13 cellular contexts compared by ENCODE assay signal in genomic region chr3:122365073-122365472, GRCh38. TPM values are rescaled to one million over a fixed set of nuclear protein-coding genes. Genes with fewer than 3 reads are reported as not detected.
DNase-seq lines count a peak whose midpoint lies in the region; ATAC-seq and TF ChIP-seq lines count a peak whose summit lies in the region.
"Had no signal": no experiment of that assay in that cellular context is flagged by ENCODE, and none has a peak within 500 bp of the region (broad histone marks: within the 10 kb centered on the region; RNA-seq: fewer than 3 reads in every experiment).

No MANE protein-coding gene starts in this region.

- H3K36me3 ChIP-seq in PC-9 (ENCODE audit: low read depth) (peaks cover 46% of the 10 kb centered on the region), mucosa of rectum (ENCODE audit: control insufficient read depth in 2 of 2, insufficient read depth in 2 of 2, low read length in 2 of 2) (peaks cover 3 to 12% of the 10 kb centered on the region in 2 donors), aorta (ENCODE audit: control insufficient read depth in 1 of 2, insufficient read depth in 2 of 2, low read length in 1 of 2) (peaks cover 0 to 14% of the 10 kb centered on the region in 2 donors), ovary (no peaks in the 10 kb centered on the region)

- intact Hi-C loops in PC-9 (cut with micrococcal nuclease; ENCODE audit: unreplicated experiment) = loop anchor here (10.0 kb wide), 1 partner anchor 530 kb away; the partner anchor contains the start of genes EAF2 and IQCB1
- intact Hi-C loops in aorta (cut with DNase I) = no loop called here
- intact Hi-C loops in ovary (cut with DNase I) = no loop called here

- CTCF ChIA-PET in PC-9 (lab: Charles Lee) = interaction anchor here (0.6 to 1.0 kb wide), 2 partner anchors 28 to 59 kb away, joined by 4 read pairs; no protein-coding TSS in a partner anchor

- H3K4me2 ChIP-seq in PC-9 = peak overlapping the region; percentile 67

- H3K4me1 ChIP-seq in PC-9 (replicated peaks; ENCODE audit: insufficient read depth) (peaks cover 31% of the 10 kb centered on the region), mucosa of rectum (ENCODE audit: control insufficient read depth in 2 of 2, insufficient read depth in 2 of 2, low read length in 2 of 2) (peaks cover 25 to 52% of the 10 kb centered on the region in 2 donors), aorta (ENCODE audit: control insufficient read depth in 1 of 2, insufficient read depth in 2 of 2, low read length in 2 of 2) (no peaks in the 10 kb centered on the region), ovary (ENCODE audit: insufficient read depth) (no peaks in the 10 kb centered on the region)
- H3K4me1 ChIP-seq: SJCRH30 had no signal

- no peak for DNase-seq in activated CD4-positive, CD25-positive, alpha-beta regulatory T cell (lab: John Stamatoyannopoulos, UW)
- DNase-seq in PC-9 (no peak), aorta (no peak), kidney glomerular epithelial cell (lab: John Stamatoyannopoulos, UW) (no peak), ovary (no peak)
- DNase-seq: 8988T; activated effector memory CD4-positive, alpha-beta T cell treated with Interleukin-2 at 50 U/mL for 16 hours; NCI-H774; SJCRH30 had no signal

- peak overlapping the region; percentile 22; the same call in 1 of the 2 replicates for H3K4me3 ChIP-seq in PC-9
- H3K4me3 ChIP-seq in mucosa of rectum (ENCODE audit: low read length in 2 of 2) = no peak overlapping the region
- H3K4me3 ChIP-seq in aorta (ENCODE audit: low read length in 2 of 2) = no peak overlapping the region
- H3K4me3 ChIP-seq in ovary = no peak overlapping the region
- H3K4me3 ChIP-seq: SJCRH30 had no signal

- H3K9me3 ChIP-seq in PC-9 (ENCODE audit: insufficient read depth, low read depth) (no peaks in the 10 kb centered on the region), mucosa of rectum (ENCODE audit: control insufficient read depth in 2 of 2, low read length in 2 of 2) (no peaks in the 10 kb centered on the region), aorta (ENCODE audit: control insufficient read depth, low read length) (no peaks in the 10 kb centered on the region), ovary (no peaks in the 10 kb centered on the region)
- H3K9me3 ChIP-seq: SJCRH30 had no signal

- H3K79me2 ChIP-seq in PC-9 (ENCODE audit: low read depth) = 0 out of 2 replicates have a peak, but pooled peaks cover 3% of the 10 kb centered on the region

- 87 to 89% methylated on average over 1 of the region's 1 CpG for WGBS in aorta, 2 donors
- WGBS in ovary, 3 donors = 92 to 100% (median 98%) methylated on average over 1 of the region's 1 CpG

- no peak for TF ChIP-seq EP300 in ovary (IDR thresholded peaks at IDR 0.05)

- H3K27ac ChIP-seq in PC-9 (peak overlapping the region; percentile 96), mucosa of rectum (ENCODE audit: low read depth in 2 of 2, low read length in 2 of 2) (peak overlapping the region; percentile 78 to 79), aorta (ENCODE audit: low read depth in 1 of 2, low read length in 2 of 2) (no peak overlapping the region), ovary (no peak overlapping the region)
- H3K27ac ChIP-seq: SJCRH30, VCaP had no signal

- peak; percentile 41 to 46 for ATAC-seq in activated CD4-positive, CD25-positive, alpha-beta regulatory T cell treated with anti-CD3 and anti-CD28 coated beads, Interleukin-2, amount 50 U/mL, for 24 hours
- ATAC-seq in HG02610 (IDR thresholded peaks at IDR 0.05; ENCODE audit: unreplicated experiment) (peak; percentile 77), aorta (ENCODE audit: low FRiP score) (no peak)

- no peak for TF ChIP-seq POLR2A in ovary (IDR thresholded peaks at IDR 0.05)

- H2AFZ ChIP-seq in PC-9 = no peak overlapping the region

- no peak for TF ChIP-seq CTCF in PC-9 (conservative IDR thresholded peaks at IDR 0.05)
- TF ChIP-seq CTCF in ovary (IDR thresholded peaks at IDR 0.05) = no peak

- POLR2A ChIA-PET in PC-9 (lab: Charles Lee; ENCODE audit: unreplicated experiment) = interaction anchor here (0.6 kb wide), 1 partner anchor 19 kb away, joined by 3 read pairs; the partner anchor contains the start of gene FAM162A

- BruUV-seq in PC-9 (replicated peaks; lab: Mats Ljungman, UMichigan) = TSS peak; percentile 23

- H3F3A ChIP-seq in PC-9 (ENCODE audit: insufficient read depth, low read depth) = peaks cover 46% of the 10 kb centered on the region

- peak overlapping the region in 1 of 2 donors; percentile 9 for H3K9ac ChIP-seq in mucosa of rectum (ENCODE audit: low read depth in 1 of 2, low read length in 2 of 2)

- no peaks in the 10 kb centered on the region for H4K20me1 ChIP-seq in PC-9 (ENCODE audit: insufficient read depth)

- H3K9me2 ChIP-seq in PC-9 (ENCODE audit: insufficient read depth) = no peaks in the 10 kb centered on the region

- H3K27me3 ChIP-seq in PC-9 (ENCODE audit: insufficient read depth, low read depth) (no peaks in the 10 kb centered on the region), mucosa of rectum (ENCODE audit: control insufficient read depth in 2 of 2, insufficient read depth in 2 of 2, low read length in 2 of 2) (no peaks in the 10 kb centered on the region), aorta (ENCODE audit: control insufficient read depth in 1 of 2, insufficient read depth in 2 of 2, low read length in 1 of 2) (no peaks in the 10 kb centered on the region), ovary (no peaks in the 10 kb centered on the region)
- H3K27me3 ChIP-seq: SJCRH30 had no signal

RNA-seq across cellular contexts. Expression of gene MIX23, which starts 18.0 kb away (rescaled TPM):
- total RNA-seq in PC-9 (2021) (44.8 and 63.6 TPM in 2 replicates), aorta (10 to 100 TPM; 10.6 to 18.6 TPM), ovary (10 to 100 TPM in 6 of 7 donors, 1 to 10 TPM in 1; 8.0 to 26.7 (median 16.7) TPM)
- polyA plus RNA-seq in aorta (10 to 100 TPM; 13.2 to 17.3 TPM), ovary (10 to 100 TPM; 13.5 to 30.7 TPM)

RNA-seq across cellular contexts. Expression of gene FAM162A, which starts 18.9 kb away (rescaled TPM):
- total RNA-seq in PC-9 (2021) = 36.8 and 41.0 TPM in 2 replicates
- total RNA-seq in aorta = 10 to 100 TPM; 23.7 to 35.2 TPM
- polyA plus RNA-seq in aorta = 10 to 100 TPM; 53.3 to 57.7 TPM
- total RNA-seq in ovary = 10 to 100 TPM; 29.8 to 71.1 (median 58.7) TPM
- 100 to 1,000 TPM in 1 of 2 donors, 10 to 100 TPM in 1; 91.3 to 117 TPM for polyA plus RNA-seq in ovary

RNA-seq across cellular contexts. Expression of gene CSTA, which starts 40.0 kb away (rescaled TPM):
- total RNA-seq in PC-9 (2021) (16.8 and 18.0 TPM in 2 replicates), aorta (1 to 10 TPM; 3.6 to 9.3 TPM), ovary (10 to 100 TPM in 3 of 7 donors, 1 to 10 TPM in 4; 5.8 to 43.9 (median 9.9) TPM)
- polyA plus RNA-seq in aorta (10 to 100 TPM in 1 of 2 donors, 1 to 10 TPM in 1; 5.7 to 11.4 TPM), ovary (10 to 100 TPM; 37.9 to 38.5 TPM)
- total RNA-seq: SJCRH30 had no signal

RNA-seq across cellular contexts. Expression of gene WDR5B, which starts 50.8 kb away (rescaled TPM):
- total RNA-seq in PC-9 (2021) (4.5 and 5.8 TPM in 2 replicates), aorta (1 to 10 TPM; 4.2 to 4.3 TPM), ovary (1 to 10 TPM; 3.1 to 6.3 (median 5.7) TPM)
- polyA plus RNA-seq in aorta (1 to 10 TPM; 1.6 to 4.1 TPM), ovary (1 to 10 TPM; 2.3 to 6.0 TPM)

Comparison
In these comparisons a context has a peak if more than half of its experiments do, and no peak if none do; other contexts are left out.
1. H3K27ac ChIP-seq: peak in PC-9 (single experiment) and mucosa of rectum (2 of 2); none in aorta (0 of 2) and ovary (0 of 2).